ENCODE assay signal across 8 cellular contexts in genomic region chr6:35370124-35370741, GRCh38. TPM values are rescaled to one million over a fixed set of nuclear protein-coding genes. Genes with fewer than 3 reads are reported as not detected.
DNase-seq lines count a peak whose midpoint lies in the region; ATAC-seq and TF ChIP-seq lines count a peak whose summit lies in the region.

No MANE protein-coding gene starts in this region.

- H3K27me3 Mint-ChIP-seq in activated T-helper 2 cell treated with anti-CD3 and anti-CD28 coated beads, Interferon-gamma antibody, Interleukin-2, Interleukin-4, amounts not matched to agents 10 μg/mL and 5 μg/mL and 100 μg/mL, durations not matched to agents 14 hours and 24 hours and 36 hours (ENCODE audit: low read depth) = no peaks in the 10 kb centered on the region
- H3K27me3 Mint-ChIP-seq in glutamatergic neuron (ENCODE audit: unreplicated experiment) = no peaks in the 10 kb centered on the region

- H3K4me3 Mint-ChIP-seq in activated T-helper 2 cell treated with anti-CD3 and anti-CD28 coated beads, Interferon-gamma antibody, Interleukin-2, Interleukin-4, amounts not matched to agents 10 μg/mL and 5 μg/mL and 100 μg/mL, durations not matched to agents 14 hours and 24 hours and 36 hours (ENCODE audit: low read depth) = peak overlapping the region; percentile 64
- no peak overlapping the region for H3K4me3 Mint-ChIP-seq in glutamatergic neuron (ENCODE audit: unreplicated experiment)

- H3K36me3 Mint-ChIP-seq in activated T-helper 2 cell treated with anti-CD3 and anti-CD28 coated beads, Interferon-gamma antibody, Interleukin-2, Interleukin-4, amounts not matched to agents 10 μg/mL and 5 μg/mL and 100 μg/mL, durations not matched to agents 14 hours and 24 hours and 36 hours (ENCODE audit: low read depth) = peaks cover 35% of the 10 kb centered on the region
- no peaks in the 10 kb centered on the region for H3K36me3 Mint-ChIP-seq in glutamatergic neuron (ENCODE audit: unreplicated experiment)

- H3F3A ChIP-seq in OCI-LY1 (ENCODE audit: insufficient read depth, low read length) = no peaks in the 10 kb centered on the region

- H3K9me2 ChIP-seq in OCI-LY1 (ENCODE audit: low read depth, low read length) = no peaks in the 10 kb centered on the region

- H3K9me3 ChIP-seq in OCI-LY1 (ENCODE audit: low read length) = no peaks in the 10 kb centered on the region

- H3K27ac ChIP-seq in OCI-LY1 (ENCODE audit: low read depth, low read length, poor library complexity, severe bottlenecking) = peak overlapping the region; percentile 51

- H3K4me3 ChIP-seq in OCI-LY1 (ENCODE audit: low read depth, low read length, poor library complexity, severe bottlenecking) = peak overlapping the region; percentile 1
- H3K4me3 ChIP-seq in retinal pigment epithelial cell (ENCODE audit: low read length) = no peak overlapping the region

- no peaks in the 10 kb centered on the region for H3K9me3 Mint-ChIP-seq in activated T-helper 2 cell treated with anti-CD3 and anti-CD28 coated beads, Interferon-gamma antibody, Interleukin-2, Interleukin-4, amounts not matched to agents 10 μg/mL and 5 μg/mL and 100 μg/mL, durations not matched to agents 14 hours and 24 hours and 36 hours
- peaks cover 4% of the 10 kb centered on the region for H3K9me3 Mint-ChIP-seq in glutamatergic neuron (ENCODE audit: unreplicated experiment)

- DNase-seq in Ammon's horn (ENCODE audit: low spot score) = peak; percentile 77
- peak; percentile 18 for DNase-seq in activated T-helper 2 cell treated with anti-CD3 and anti-CD28 coated beads, Interferon-gamma antibody, Interleukin-2, Interleukin-4, amounts not matched to agents 10 μg/mL and 5 μg/mL and 100 μg/mL, durations not matched to agents 14 hours and 24 hours and 36 hours (ENCODE audit: low spot score)
- DNase-seq in glutamatergic neuron = no peak
- peak; percentile 75 for DNase-seq in retinal pigment epithelial cell (ENCODE audit: low read depth)
- DNase-seq in ecto neural progenitor cell (ENCODE audit: low spot score) = no peak
- DNase-seq in NCI-H2196 (lab: John Stamatoyannopoulos, UW; ENCODE audit: unreplicated experiment) = no peak

- H3K27me3 ChIP-seq in OCI-LY1 (ENCODE audit: insufficient read depth, low read length) = no peaks in the 10 kb centered on the region

- intact Hi-C loops in activated T-helper 2 cell treated with anti-CD3 and anti-CD28 coated beads, Interferon-gamma antibody, Interleukin-2, Interleukin-4, amounts not matched to agents 10 μg/mL and 5 μg/mL and 100 μg/mL, durations not matched to agents 14 hours and 24 hours and 36 hours (cut with micrococcal nuclease) = no loop called here

- no peak overlapping the region for H2AFZ ChIP-seq in OCI-LY1 (ENCODE audit: low read length)

- peak overlapping the region; percentile 28; the same call in 1 of the 2 replicates for H3K4me2 ChIP-seq in OCI-LY1 (ENCODE audit: low read length)

- ATAC-seq in GM21717 (IDR thresholded peaks at IDR 0.05; ENCODE audit: unreplicated experiment) = peak; percentile 50

- H3K4me1 Mint-ChIP-seq in activated T-helper 2 cell treated with anti-CD3 and anti-CD28 coated beads, Interferon-gamma antibody, Interleukin-2, Interleukin-4, amounts not matched to agents 10 μg/mL and 5 μg/mL and 100 μg/mL, durations not matched to agents 14 hours and 24 hours and 36 hours (ENCODE audit: low read depth) = peaks cover 50% of the 10 kb centered on the region
- H3K4me1 Mint-ChIP-seq in glutamatergic neuron (ENCODE audit: low read depth, unreplicated experiment) = peaks cover 20% of the 10 kb centered on the region

- H3K79me2 ChIP-seq in OCI-LY1 (ENCODE audit: insufficient read depth, low read length) = no peaks in the 10 kb centered on the region

- peak overlapping the region; percentile 94 for H3K27ac Mint-ChIP-seq in activated T-helper 2 cell treated with anti-CD3 and anti-CD28 coated beads, Interferon-gamma antibody, Interleukin-2, Interleukin-4, amounts not matched to agents 10 μg/mL and 5 μg/mL and 100 μg/mL, durations not matched to agents 14 hours and 24 hours and 36 hours
- peak overlapping the region; percentile 33 for H3K27ac Mint-ChIP-seq in glutamatergic neuron (ENCODE audit: unreplicated experiment)

- H3K36me3 ChIP-seq in OCI-LY1 (ENCODE audit: insufficient read depth, low read length) = no peaks in the 10 kb centered on the region

- peaks cover 28% of the 10 kb centered on the region for H3K4me1 ChIP-seq in OCI-LY1 (ENCODE audit: insufficient read depth, low read length, severe bottlenecking)

- TF ChIP-seq CTCF in OCI-LY1 (IDR thresholded peaks at IDR 0.05; ENCODE audit: low read length) = no peak
- no peak for TF ChIP-seq CTCF in glutamatergic neuron (IDR thresholded peaks at IDR 0.05; ENCODE audit: partially characterized antibody, unreplicated experiment)
- no peak for TF ChIP-seq CTCF in retinal pigment epithelial cell (conservative IDR thresholded peaks at IDR 0.05; ENCODE audit: low read depth, low read length)

- H3K9ac ChIP-seq in OCI-LY1 (ENCODE audit: low read length) = no peak overlapping the region; the same call in 1 of the 2 replicates

- H4K20me1 ChIP-seq in OCI-LY1 (ENCODE audit: insufficient read depth, low read length) = no peaks in the 10 kb centered on the region

RNA-seq across cellular contexts. Expression of gene PPARD, which starts 27.9 kb away (rescaled TPM):
- total RNA-seq in activated T-helper 2 cell treated with anti-CD3 and anti-CD28 coated beads, Interferon-gamma antibody, Interleukin-2, Interleukin-4, amounts not matched to agents 10 μg/mL and 5 μg/mL and 100 μg/mL, durations not matched to agents 14 hours and 24 hours and 36 hours = 27.1 and 29.1 TPM in 2 replicates
- 37.5 TPM for total RNA-seq in glutamatergic neuron (ENCODE audit: unreplicated experiment)

Comparison
In these comparisons a context has a peak if more than half of its experiments do, and no peak if none do; other contexts are left out.
1. DNase-seq: peak in Ammon's horn (single experiment), activated T-helper 2 cell treated with anti-CD3 and anti-CD28 coated beads, Interferon-gamma antibody, Interleukin-2, Interleukin-4, amounts not matched to agents 10 μg/mL and 5 μg/mL and 100 μg/mL, durations not matched to agents 14 hours and 24 hours and 36 hours (single experiment) and retinal pigment epithelial cell (single experiment); none in glutamatergic neuron (single experiment), ecto neural progenitor cell (single experiment) and NCI-H2196 (single experiment).